Comparison of ENCODE assay signal across 1 cellular context in the genomic region with DNA sequence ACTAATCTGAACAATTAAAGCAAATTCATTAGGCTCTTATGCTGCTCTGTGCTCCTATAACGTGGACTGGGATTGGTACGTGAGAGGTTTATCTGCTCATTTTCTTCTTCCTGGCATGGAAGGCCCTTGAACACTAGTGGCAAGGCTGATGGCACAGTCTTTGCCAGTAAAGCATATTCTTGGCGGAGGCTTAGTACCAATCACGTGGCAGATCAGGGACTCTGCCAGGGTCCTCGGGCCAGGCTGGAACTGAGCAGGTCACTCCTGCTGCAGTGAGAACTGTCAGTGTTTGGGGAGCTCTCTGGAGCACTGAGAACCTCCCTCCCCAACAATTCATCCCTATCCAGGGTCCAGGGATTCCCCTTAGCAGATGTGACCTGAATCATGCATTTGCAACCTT.
TF ChIP-seq lines count a peak whose summit lies in the region.

No MANE protein-coding gene starts in this region.

TF ChIP-seq in GM23338, 12 proteins besides CTCF, POLR2A, EP300 and RAD21 (continued from another document):
- TF ChIP-seq, protein P1, sequence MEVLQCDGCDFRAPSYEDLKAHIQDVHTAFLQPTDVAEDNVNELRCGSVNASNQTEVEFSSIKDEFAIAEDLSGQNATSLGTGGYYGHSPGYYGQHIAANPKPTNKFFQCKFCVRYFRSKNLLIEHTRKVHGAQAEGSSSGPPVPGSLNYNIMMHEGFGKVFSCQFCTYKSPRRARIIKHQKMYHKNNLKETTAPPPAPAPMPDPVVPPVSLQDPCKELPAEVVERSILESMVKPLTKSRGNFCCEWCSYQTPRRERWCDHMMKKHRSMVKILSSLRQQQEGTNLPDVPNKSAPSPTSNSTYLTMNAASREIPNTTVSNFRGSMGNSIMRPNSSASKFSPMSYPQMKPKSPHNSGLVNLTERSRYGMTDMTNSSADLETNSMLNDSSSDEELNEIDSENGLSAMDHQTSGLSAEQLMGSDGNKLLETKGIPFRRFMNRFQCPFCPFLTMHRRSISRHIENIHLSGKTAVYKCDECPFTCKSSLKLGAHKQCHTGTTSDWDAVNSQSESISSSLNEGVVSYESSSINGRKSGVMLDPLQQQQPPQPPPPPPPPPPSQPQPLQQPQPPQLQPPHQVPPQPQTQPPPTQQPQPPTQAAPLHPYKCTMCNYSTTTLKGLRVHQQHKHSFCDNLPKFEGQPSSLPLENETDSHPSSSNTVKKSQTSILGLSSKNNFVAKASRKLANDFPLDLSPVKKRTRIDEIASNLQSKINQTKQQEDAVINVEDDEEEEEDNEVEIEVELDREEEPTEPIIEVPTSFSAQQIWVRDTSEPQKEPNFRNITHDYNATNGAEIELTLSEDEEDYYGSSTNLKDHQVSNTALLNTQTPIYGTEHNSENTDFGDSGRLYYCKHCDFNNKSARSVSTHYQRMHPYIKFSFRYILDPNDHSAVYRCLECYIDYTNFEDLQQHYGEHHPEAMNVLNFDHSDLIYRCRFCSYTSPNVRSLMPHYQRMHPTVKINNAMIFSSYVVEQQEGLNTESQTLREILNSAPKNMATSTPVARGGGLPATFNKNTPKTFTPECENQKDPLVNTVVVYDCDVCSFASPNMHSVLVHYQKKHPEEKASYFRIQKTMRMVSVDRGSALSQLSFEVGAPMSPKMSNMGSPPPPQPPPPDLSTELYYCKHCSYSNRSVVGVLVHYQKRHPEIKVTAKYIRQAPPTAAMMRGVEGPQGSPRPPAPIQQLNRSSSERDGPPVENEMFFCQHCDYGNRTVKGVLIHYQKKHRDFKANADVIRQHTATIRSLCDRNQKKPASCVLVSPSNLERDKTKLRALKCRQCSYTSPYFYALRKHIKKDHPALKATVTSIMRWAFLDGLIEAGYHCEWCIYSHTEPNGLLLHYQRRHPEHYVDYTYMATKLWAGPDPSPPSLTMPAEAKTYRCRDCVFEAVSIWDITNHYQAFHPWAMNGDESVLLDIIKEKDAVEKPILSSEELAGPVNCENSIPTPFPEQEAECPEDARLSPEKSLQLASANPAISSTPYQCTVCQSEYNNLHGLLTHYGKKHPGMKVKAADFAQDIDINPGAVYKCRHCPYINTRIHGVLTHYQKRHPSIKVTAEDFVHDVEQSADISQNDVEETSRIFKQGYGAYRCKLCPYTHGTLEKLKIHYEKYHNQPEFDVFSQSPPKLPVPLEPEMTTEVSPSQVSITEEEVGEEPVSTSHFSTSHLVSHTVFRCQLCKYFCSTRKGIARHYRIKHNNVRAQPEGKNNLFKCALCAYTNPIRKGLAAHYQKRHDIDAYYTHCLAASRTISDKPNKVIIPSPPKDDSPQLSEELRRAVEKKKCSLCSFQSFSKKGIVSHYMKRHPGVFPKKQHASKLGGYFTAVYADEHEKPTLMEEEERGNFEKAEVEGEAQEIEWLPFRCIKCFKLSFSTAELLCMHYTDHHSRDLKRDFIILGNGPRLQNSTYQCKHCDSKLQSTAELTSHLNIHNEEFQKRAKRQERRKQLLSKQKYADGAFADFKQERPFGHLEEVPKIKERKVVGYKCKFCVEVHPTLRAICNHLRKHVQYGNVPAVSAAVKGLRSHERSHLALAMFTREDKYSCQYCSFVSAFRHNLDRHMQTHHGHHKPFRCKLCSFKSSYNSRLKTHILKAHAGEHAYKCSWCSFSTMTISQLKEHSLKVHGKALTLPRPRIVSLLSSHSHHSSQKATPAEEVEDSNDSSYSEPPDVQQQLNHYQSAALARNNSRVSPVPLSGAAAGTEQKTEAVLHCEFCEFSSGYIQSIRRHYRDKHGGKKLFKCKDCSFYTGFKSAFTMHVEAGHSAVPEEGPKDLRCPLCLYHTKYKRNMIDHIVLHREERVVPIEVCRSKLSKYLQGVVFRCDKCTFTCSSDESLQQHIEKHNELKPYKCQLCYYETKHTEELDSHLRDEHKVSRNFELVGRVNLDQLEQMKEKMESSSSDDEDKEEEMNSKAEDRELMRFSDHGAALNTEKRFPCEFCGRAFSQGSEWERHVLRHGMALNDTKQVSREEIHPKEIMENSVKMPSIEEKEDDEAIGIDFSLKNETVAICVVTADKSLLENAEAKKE (CRISPR knock-in tag; IDR thresholded peaks at IDR 0.05): no peak
- TF ChIP-seq JUNB (IDR thresholded peaks at IDR 0.05; ENCODE audit: unreplicated experiment): no peak
- no peak for TF ChIP-seq EZH2 (IDR thresholded peaks at IDR 0.05; ENCODE audit: low read depth, unreplicated experiment)
